In the genomic region with DNA sequence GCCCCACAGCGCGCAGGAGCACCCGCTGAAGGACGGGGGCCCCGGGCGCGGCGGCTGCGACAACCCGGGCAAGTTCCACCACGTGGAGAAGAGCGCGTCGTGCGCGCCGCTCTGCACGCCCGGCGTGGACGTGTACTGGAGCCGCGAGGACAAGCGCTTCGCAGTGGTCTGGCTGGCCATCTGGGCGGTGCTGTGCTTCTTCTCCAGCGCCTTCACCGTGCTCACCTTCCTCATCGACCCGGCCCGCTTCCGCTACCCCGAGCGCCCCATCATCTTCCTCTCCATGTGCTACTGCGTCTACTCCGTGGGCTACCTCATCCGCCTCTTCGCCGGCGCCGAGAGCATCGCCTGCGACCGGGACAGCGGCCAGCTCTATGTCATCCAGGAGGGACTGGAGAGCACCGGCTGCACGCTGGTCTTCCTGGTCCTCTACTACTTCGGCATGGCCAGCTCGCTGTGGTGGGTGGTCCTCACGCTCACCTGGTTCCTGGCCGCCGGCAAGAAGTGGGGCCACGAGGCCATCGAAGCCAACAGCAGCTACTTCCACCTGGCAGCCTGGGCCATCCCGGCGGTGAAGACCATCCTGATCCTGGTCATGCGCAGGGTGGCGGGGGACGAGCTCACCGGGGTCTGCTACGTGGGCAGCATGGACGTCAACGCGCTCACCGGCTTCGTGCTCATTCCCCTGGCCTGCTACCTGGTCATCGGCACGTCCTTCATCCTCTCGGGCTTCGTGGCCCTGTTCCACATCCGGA, we compare ENCODE assay signal across 18 cellular contexts. TPM values are rescaled to one million over a fixed set of nuclear protein-coding genes. Genes with fewer than 3 reads are reported as not detected.
DNase-seq lines count a peak whose midpoint lies in the region; ATAC-seq, FAIRE-seq and TF ChIP-seq lines count a peak whose summit lies in the region.
"Had no signal": no experiment of that assay in that cellular context is flagged by ENCODE, and none has a peak within 500 bp of the region (broad histone marks: within the 10 kb centered on the region; RNA-seq: fewer than 3 reads in every experiment).

No MANE protein-coding gene starts in this region.

- H3K36me3 ChIP-seq in left ventricle myocardium inferior = no peaks in the 10 kb centered on the region
- peaks cover 0 to 8% (median 0%) of the 10 kb centered on the region in 4 experiments; a peak in 1 of 8 replicates for H3K36me3 ChIP-seq in H1 (ENCODE audit: control insufficient read depth in 2 of 4, insufficient read depth in 4 of 4, low read length in 3 of 4)
- H3K36me3 ChIP-seq in upper lobe of right lung = no peaks in the 10 kb centered on the region
- H3K36me3 ChIP-seq: adrenal gland, SJCRH30 had no signal

- peaks cover 22 to 25% of the 10 kb centered on the region in 2 experiments for H4K20me1 ChIP-seq in H1 (replicated peaks in 1 of 2; ENCODE audit: control insufficient read depth in 1 of 2, insufficient read depth in 2 of 2, low read length in 2 of 2)

- no peak overlapping the region for H2AFZ ChIP-seq in H1 (ENCODE audit: low read length)

- peak overlapping the region; percentile 62 for H3K4me3 ChIP-seq in left ventricle myocardium inferior
- no peak overlapping the region for H3K4me3 ChIP-seq in right cardiac atrium (ENCODE audit: low read length)
- peak overlapping the region in 1 of 4 experiments; percentile 70; a peak in 2 of 8 replicates for H3K4me3 ChIP-seq in H1 (ENCODE audit: extremely low read depth in 1 of 4, insufficient read depth in 2 of 4, low read depth in 3 of 4, low read length in 4 of 4)
- no peak overlapping the region for H3K4me3 ChIP-seq in upper lobe of right lung
- H3K4me3 ChIP-seq: SJCRH30 had no signal

- H2BK15ac ChIP-seq in H1 (ENCODE audit: low read length) = peak overlapping the region; percentile 46; the same call in 1 of the 2 replicates

- ATAC-seq in right cardiac atrium (no peak), upper lobe of right lung (no peak), GM18861 (IDR thresholded peaks at IDR 0.05; ENCODE audit: unreplicated experiment) (no peak)

- H3K9me3 ChIP-seq in left ventricle myocardium inferior (replicated peaks) (no peaks in the 10 kb centered on the region), right cardiac atrium (ENCODE audit: control insufficient read depth, low read length) (no peaks in the 10 kb centered on the region), H1 (ENCODE audit: insufficient read depth in 2 of 2, low read depth in 1 of 2, low read length in 1 of 2) (no peaks in the 10 kb centered on the region; a peak in 1 of 4 replicates), upper lobe of right lung (no peaks in the 10 kb centered on the region)
- H3K9me3 ChIP-seq: adrenal gland, SJCRH30 had no signal

- H3K4me2 ChIP-seq in H1 (ENCODE audit: insufficient read depth in 1 of 2, low read depth in 2 of 2, low read length in 2 of 2) = peak overlapping the region; percentile 89 to 90

- H3K23me2 ChIP-seq in H1 (ENCODE audit: low read depth, low read length) = peaks cover 15% of the 10 kb centered on the region; the same call in 1 of the 2 replicates

- no peaks in the 10 kb centered on the region for H3K36me3 Mint-ChIP-seq in nephron progenitor cell (ENCODE audit: low read depth)

- intact Hi-C loops in left ventricle myocardium inferior (cut with micrococcal nuclease) = no loop called here
- intact Hi-C loops in right cardiac atrium (cut with DNase I) = no loop called here
- intact Hi-C loops in upper lobe of right lung (cut with DNase I) = no loop called here

- no peak overlapping the region for H3K56ac ChIP-seq in H1 (replicated peaks; ENCODE audit: insufficient read length, low read depth, low read length)

- H4K8ac ChIP-seq in H1 (ENCODE audit: extremely low read depth, insufficient read depth, low read length) = peak overlapping the region; percentile 87

- H3K79me2 ChIP-seq in H1 (ENCODE audit: control insufficient read depth in 1 of 2, insufficient read depth in 2 of 2, low read length in 2 of 2) = no peaks in the 10 kb centered on the region

- peaks cover 3% of the 10 kb centered on the region for H3K27me3 Mint-ChIP-seq in nephron progenitor cell (ENCODE audit: low read depth, poor library complexity)

- H3K9ac ChIP-seq in H1 (replicated peaks in 1 of 4; ENCODE audit: extremely low read depth in 1 of 4, low read depth in 3 of 4, low read length in 3 of 4) = no peak overlapping the region

- peak overlapping the region; percentile 93; the same call in 1 of the 2 replicates for H2AK5ac ChIP-seq in H1 (ENCODE audit: low read depth, low read length)

- H3K79me1 ChIP-seq in H1 (ENCODE audit: low read depth, low read length) = no peaks in the 10 kb centered on the region; the same call in 1 of the 2 replicates

- H3K27ac Mint-ChIP-seq in nephron progenitor cell = peak overlapping the region; percentile 20

- H3K4me1 ChIP-seq in left ventricle myocardium inferior (peaks cover 22% of the 10 kb centered on the region), right cardiac atrium (ENCODE audit: control insufficient read depth, insufficient read depth, low read length) (no peaks in the 10 kb centered on the region), H1 (replicated peaks in 1 of 4; ENCODE audit: control insufficient read depth in 3 of 4, insufficient read depth in 4 of 4, low read length in 3 of 4) (peaks cover 2 to 33% (median 27%) of the 10 kb centered on the region in 4 experiments), upper lobe of right lung (peaks cover 5% of the 10 kb centered on the region)
- H3K4me1 ChIP-seq: adrenal gland, SJCRH30 had no signal

- TF ChIP-seq POLR2A in H1 (IDR thresholded peaks at IDR 0.05; ENCODE audit: control extremely low read depth in 1 of 2, low read depth in 2 of 2, low read length in 2 of 2) = no peak

- H3K14ac ChIP-seq in H1 (ENCODE audit: insufficient read length) = no peak overlapping the region

- no peak overlapping the region; the same call in 1 of the 2 replicates for H2BK20ac ChIP-seq in H1 (ENCODE audit: low read length)

- WGBS in right cardiac atrium = 5% methylated on average over 71 of the region's 71 CpGs
- 10% methylated on average over 67 of the region's 71 CpGs; no CpG with 5 or more reads in 1 of the 2 experiments for WGBS in H1 (ENCODE audit: extremely low coverage in 1 of 2, insufficient coverage in 1 of 2, insufficient read length in 1 of 2, insufficient replicate concordance in 2 of 2, low coverage in 1 of 2, low lambda C conversion rate in 2 of 2, missing lambda C conversion rate in 1 of 2), 2 experiments

- no peak overlapping the region for H3K4ac ChIP-seq in H1 (replicated peaks; ENCODE audit: insufficient read length, low read depth, low read length)

- H3K18ac ChIP-seq in H1 (ENCODE audit: extremely low read depth, low read length) = peak overlapping the region; percentile 24

- H3K4me1 Mint-ChIP-seq in nephron progenitor cell = peaks cover 54% of the 10 kb centered on the region

- H4K5ac ChIP-seq in H1 (ENCODE audit: insufficient read length, low read depth, low read length) = no peak overlapping the region

- H4K91ac ChIP-seq in H1 (replicated peaks; ENCODE audit: insufficient read length, low read length) = no peak overlapping the region

- no peaks in the 10 kb centered on the region for H3K9me3 Mint-ChIP-seq in nephron progenitor cell

- peak overlapping the region; percentile 99 for H2BK12ac ChIP-seq in H1 (ENCODE audit: low read depth, low read length)

- no peak overlapping the region for H2BK120ac ChIP-seq in H1 (replicated peaks; ENCODE audit: low read depth, low read length)

- no peak for TF ChIP-seq EP300 in H1 (IDR thresholded peaks at IDR 0.05; ENCODE audit: borderline replicate concordance in 1 of 2, low read depth in 2 of 2, low read length in 2 of 2)

- H3K27me3 ChIP-seq in left ventricle myocardium inferior (ENCODE audit: low read depth) = peaks cover 100% of the 10 kb centered on the region
- H3K27me3 ChIP-seq in right cardiac atrium (ENCODE audit: control insufficient read depth, insufficient read depth) = no peaks in the 10 kb centered on the region
- H3K27me3 ChIP-seq in H1 (replicated peaks in 1 of 4; ENCODE audit: control insufficient read depth in 3 of 4, extremely low read depth in 1 of 4, insufficient read depth in 3 of 4, low read length in 3 of 4) = peaks cover 69 to 93% (median 83%) of the 10 kb centered on the region in 4 experiments
- H3K27me3 ChIP-seq in upper lobe of right lung = peaks cover 71% of the 10 kb centered on the region
- H3K27me3 ChIP-seq: SJCRH30 had no signal

- H3K27ac ChIP-seq in left ventricle myocardium inferior (replicated peaks) (no peak overlapping the region), right cardiac atrium (ENCODE audit: low read length) (no peak overlapping the region), H1 (ENCODE audit: low read depth, low read length) (no peak overlapping the region), upper lobe of right lung (no peak overlapping the region)
- H3K27ac ChIP-seq: adrenal gland, SJCRH30 had no signal

- DNase-seq in left ventricle myocardium inferior = no peak
- no peak for DNase-seq in right cardiac atrium
- DNase-seq in H1 (ENCODE audit: low read depth in 1 of 2, low spot score in 2 of 2) = no peak
- peak; percentile 37 for DNase-seq in nephron progenitor cell
- peak; percentile 58 for DNase-seq in upper lobe of right lung
- DNase-seq in germinal center (ENCODE audit: low spot score) = no peak
- DNase-seq in D721Med (ENCODE audit: insufficient read length, low spot score) = no peak
- DNase-seq: adrenal gland, DMS 273 treated with DMSO at 0.1 percent for 48 hours, erythroblast, hippocampal formation, KG1, NCI-H1105 treated with DMSO at 0.1 percent for 48 hours, NCI-H226, SJCRH30, substantia nigra had no signal

- no peak overlapping the region for H3K23ac ChIP-seq in H1 (ENCODE audit: insufficient read length)

- peak overlapping the region; percentile 39; the same call in 1 of the 2 replicates for H2BK5ac ChIP-seq in H1 (ENCODE audit: low read depth, low read length)

- POLR2A ChIA-PET in H1 (lab: Charles Lee; ENCODE audit: partially characterized antibody) = interaction anchor here (1.8 kb wide), 1 partner anchor 119 kb away, joined by 5 read pairs; no protein-coding TSS in a partner anchor

- CTCF ChIA-PET in H1 (lab: Charles Lee; ENCODE audit: partially characterized antibody) = interaction anchor here (1.0 to 1.9 kb wide), 6 partner anchors 23 to 117 kb away, joined by 3 to 5 read pairs (median 4); no protein-coding TSS in a partner anchor

- H3K4me3 Mint-ChIP-seq in nephron progenitor cell = peak overlapping the region; percentile 91

- TF ChIP-seq RAD21 in H1 (IDR thresholded peaks at IDR 0.05 in 1 of 2, conservative IDR thresholded peaks at IDR 0.05 in 1 of 2; ENCODE audit: low read depth in 2 of 2, low read length in 2 of 2) = no peak

- FAIRE-seq in H1 (lab: Jason Lieb, UNC) = no peak
- FAIRE-seq in D721Med (lab: Jason Lieb, UNC) = no peak
- FAIRE-seq: H54 had no signal

- no peak for TF ChIP-seq CTCF in left ventricle myocardium inferior (IDR thresholded peaks at IDR 0.05; ENCODE audit: borderline replicate concordance)
- TF ChIP-seq CTCF in H1 (IDR thresholded peaks at IDR 0.05; ENCODE audit: control extremely low read depth in 1 of 3, insufficient read depth in 1 of 3, low read depth in 1 of 3, low read length in 3 of 3) = no peak
- no peak for TF ChIP-seq CTCF in nephron progenitor cell (IDR thresholded peaks at IDR 0.05)
- TF ChIP-seq CTCF in upper lobe of right lung (IDR thresholded peaks at IDR 0.05) = no peak
- TF ChIP-seq CTCF in D721Med (IDR thresholded peaks at IDR 0.05; ENCODE audit: insufficient read depth, missing control alignments) = no peak

RNA-seq across cellular contexts. Expression of a gene that starts 1.4 kb away (rescaled TPM):
- total RNA-seq in left ventricle myocardium inferior = 0.05 TPM
- under 1 TPM in 3 of 4 donors, not detected in 1; 0.06 to 0.28 (median 0.24) TPM for total RNA-seq in right cardiac atrium
- polyA plus RNA-seq in right cardiac atrium = 0.14 TPM
- total RNA-seq in H1 (2021; fragmentation: NEBNext Ultra II Directional; extraction: Animal tissue kit (Norgen Biotek cat#: 25700)) = 0.36 and 0.60 TPM in 2 replicates
- 0.11 and 0.36 TPM in 2 replicates for polyA plus RNA-seq in H1 (2011; rRNA removed)
- polyA plus RNA-seq in H1 (2011; cell fraction: cytosol; rRNA removed) = 0.32 TPM
- 0.58 TPM for polyA plus RNA-seq in H1 (2011; cell fraction: nucleus; rRNA removed)
- 0.10 to 0.36 TPM (median 0.24 TPM) in 4 replicates for polyA plus RNA-seq in H1 (2012, experiment 1 of 2)
- polyA plus RNA-seq in H1 (2012, experiment 2 of 2) = 0.20 TPM
- 0.41 TPM for polyA plus RNA-seq in H1 (2013, experiment 1 of 2)
- polyA plus RNA-seq in H1 (2013, experiment 2 of 2) = 0.52 TPM
- polyA minus RNA-seq in H1 (2011; rRNA and poly(A)+ RNA removed) = 0.32 and 0.34 TPM in 2 replicates
- 0.51 TPM for polyA minus RNA-seq in H1 (2011; cell fraction: cytosol; rRNA and poly(A)+ RNA removed)
- 2.1 TPM for polyA minus RNA-seq in H1 (2011; cell fraction: nucleus; rRNA and poly(A)+ RNA removed)
- 0.84 TPM for total RNA-seq in upper lobe of right lung
- total RNA-seq: SJCRH30 had no signal

Comparison
In these comparisons a context has a peak if more than half of its experiments do, and no peak if none do; other contexts are left out.
1. DNase-seq: peak in nephron progenitor cell (single experiment) and upper lobe of right lung (single experiment); none in left ventricle myocardium inferior (single experiment), right cardiac atrium (0 of 3), H1 (0 of 2), germinal center (single experiment) and D721Med (single experiment).